Comparison of ENCODE assay signal across 8 cellular contexts in genomic region chr3:32501785-32502088, GRCh38. TPM values are rescaled to one million over a fixed set of nuclear protein-coding genes. Genes with fewer than 3 reads are reported as not detected.
DNase-seq lines count a peak whose midpoint lies in the region; ATAC-seq, FAIRE-seq and TF ChIP-seq lines count a peak whose summit lies in the region.

No MANE protein-coding gene starts in this region.

- no peaks in the 10 kb centered on the region for H4K20me1 ChIP-seq in HepG2 (ENCODE audit: insufficient read depth, low read length)

- peak overlapping the region; percentile 89 for H3K27ac Mint-ChIP-seq in activated naive CD8-positive, alpha-beta T cell treated with anti-CD3 and anti-CD28 coated beads, Interleukin-2, amount 10 ng/mL, durations not matched to agents 7 days and 5 days

- POLR2A ChIA-PET in activated naive CD8-positive, alpha-beta T cell treated with anti-CD3 and anti-CD28 coated beads, Interleukin-2, amount 10 ng/mL, durations not matched to agents 7 days and 5 days (lab: Charles Lee), result no interaction called here
- POLR2A ChIA-PET in HepG2 (lab: Yijun Ruan, JAX), result interaction anchor here (0.7 kb wide), 1 partner anchor 20 kb away, joined by 5 read pairs; no protein-coding TSS in a partner anchor

- H3K4me1 ChIP-seq in heart left ventricle (peaks cover 0 to 57% (median 14%) of the 10 kb centered on the region in 12 donors), HepG2 (ENCODE audit: insufficient read depth, low read length) (peaks cover 47% of the 10 kb centered on the region), upper lobe of left lung (peaks cover 7 to 23% (median 14%) of the 10 kb centered on the region in 4 donors)

- H3K9me3 ChIP-seq in heart left ventricle (no peaks in the 10 kb centered on the region), HepG2 (ENCODE audit: low read length) (no peaks in the 10 kb centered on the region), upper lobe of left lung (no peaks in the 10 kb centered on the region)

- no TSS peak for BruUV-seq in HepG2 (replicated peaks; lab: Mats Ljungman, UMichigan)

- CTCF ChIA-PET in HepG2 (lab: Yijun Ruan, JAX; ENCODE audit: low intra/inter-chr PET ratio, low total read pairs), result no interaction called here

- no peak for TF ChIP-seq RAD21 in HepG2 (CRISPR knock-in tag; IDR thresholded peaks at IDR 0.05)

- intact Hi-C loops in heart left ventricle (cut with DNase I), result loop anchor here in 4 of 10 donors (10.0 kb wide), 2 partner anchors 73 to 433 kb away; partner anchors contain the start of gene DYNC1LI1 (in 3 of the 4)
- intact Hi-C loops in left cardiac atrium (cut with DNase I), result no loop called here
- intact Hi-C loops in HepG2 (cut with micrococcal nuclease; ENCODE audit: unreplicated experiment), result loop anchor here (10.0 kb wide), 1 partner anchor 107 kb away; the partner anchor contains the start of gene CMTM7

- no peaks in the 10 kb centered on the region for H3K9me3 Mint-ChIP-seq in activated naive CD8-positive, alpha-beta T cell treated with anti-CD3 and anti-CD28 coated beads, Interleukin-2, amount 10 ng/mL, durations not matched to agents 7 days and 5 days

- peak overlapping the region; percentile 87 to 99 (median 98) for H3K27ac ChIP-seq in heart left ventricle
- peak overlapping the region; percentile 80 for H3K27ac ChIP-seq in HepG2 (ENCODE audit: extremely low read length, insufficient read depth, low read length)
- peak overlapping the region; percentile 95 to 99 (median 99) for H3K27ac ChIP-seq in upper lobe of left lung

- no peaks in the 10 kb centered on the region for H3K27me3 Mint-ChIP-seq in activated naive CD8-positive, alpha-beta T cell treated with anti-CD3 and anti-CD28 coated beads, Interleukin-2, amount 10 ng/mL, durations not matched to agents 7 days and 5 days

- TF ChIP-seq EP300 in HepG2 (IDR thresholded peaks at IDR 0.05; ENCODE audit: low read depth in 2 of 2, low read length in 2 of 2) (no peak), HepG2 (CRISPR knock-in tag; IDR thresholded peaks at IDR 0.05; ENCODE audit: borderline replicate concordance) (no peak), upper lobe of left lung (IDR thresholded peaks at IDR 0.05) (no peak)

- in situ Hi-C loops in HepG2 (cut with HindIII; ENCODE audit: extremely low pct_ligation_motif_present, low pct_unique_long_range_greater_than_20kb), result loop anchor here (10.0 kb wide), 1 partner anchor 433 kb away; no protein-coding TSS in a partner anchor

- DNase-seq in heart left ventricle, result no peak
- DNase-seq in left cardiac atrium, result no peak
- no peak for DNase-seq in activated naive CD8-positive, alpha-beta T cell treated with anti-CD3 and anti-CD28 coated beads, Interleukin-2, amount 10 ng/mL, durations not matched to agents 7 days and 5 days
- DNase-seq in HepG2 (ENCODE audit: low spot score), result no peak
- no peak for DNase-seq in upper lobe of left lung
- no peak for DNase-seq in NOMO-1 treated with dmso at 0.1 percent for 144 hours (lab: John Stamatoyannopoulos, UW; ENCODE audit: unreplicated experiment)
- DNase-seq in NCI-H2227 treated with DMSO at 0.1 percent for 48 hours (lab: John Stamatoyannopoulos, UW), result no peak
- no peak for DNase-seq in iPS-NIHi11 (ENCODE audit: low spot score)

- no peaks in the 10 kb centered on the region for H3K27me3 ChIP-seq in heart left ventricle
- peaks cover 0 to 1% of the 10 kb centered on the region in 2 experiments; a peak in 2 of 5 replicates for H3K27me3 ChIP-seq in HepG2 (ENCODE audit: control insufficient read depth in 1 of 2, insufficient read depth in 2 of 2, low read length in 2 of 2)
- no peaks in the 10 kb centered on the region for H3K27me3 ChIP-seq in upper lobe of left lung

- peaks cover 0 to 9% (median 0%) of the 10 kb centered on the region in 9 donors for H3K36me3 ChIP-seq in heart left ventricle
- H3K36me3 ChIP-seq in HepG2 (replicated peaks in 1 of 2; ENCODE audit: control insufficient read depth in 1 of 2, insufficient read depth in 2 of 2, low read length in 2 of 2), result no peaks in the 10 kb centered on the region
- H3K36me3 ChIP-seq in upper lobe of left lung, result no peaks in the 10 kb centered on the region

- no peak for TF ChIP-seq CTCF in heart left ventricle (IDR thresholded peaks at IDR 0.05)
- TF ChIP-seq CTCF in HepG2 (CRISPR knock-in tag; IDR thresholded peaks at IDR 0.05), result no peak
- no peak for TF ChIP-seq CTCF in upper lobe of left lung (IDR thresholded peaks at IDR 0.05)

- no peak for FAIRE-seq in HepG2 (lab: Jason Lieb, UNC)

- peaks cover 7% of the 10 kb centered on the region for H3K36me3 Mint-ChIP-seq in activated naive CD8-positive, alpha-beta T cell treated with anti-CD3 and anti-CD28 coated beads, Interleukin-2, amount 10 ng/mL, durations not matched to agents 7 days and 5 days

- H3K9ac ChIP-seq in HepG2 (ENCODE audit: insufficient read depth, low read depth, low read length), result peak overlapping the region; percentile 87

- H3K4me2 ChIP-seq in HepG2 (ENCODE audit: low read depth, low read length), result peak overlapping the region; percentile 85

- peaks cover 30% of the 10 kb centered on the region for H3K79me2 ChIP-seq in HepG2 (ENCODE audit: insufficient read depth, low read length)

- peak overlapping the region; percentile 99 for H3K4me3 Mint-ChIP-seq in activated naive CD8-positive, alpha-beta T cell treated with anti-CD3 and anti-CD28 coated beads, Interleukin-2, amount 10 ng/mL, durations not matched to agents 7 days and 5 days

- H3K4me3 ChIP-seq in heart left ventricle (peak overlapping the region; percentile 43 to 99 (median 91)), HepG2 (replicated peaks in 1 of 3; ENCODE audit: insufficient read depth in 1 of 3, low read depth in 2 of 3, low read length in 3 of 3) (peak overlapping the region; percentile 76 to 97 (median 82)), upper lobe of left lung (peak overlapping the region; percentile 74 to 96 (median 82))

- 13 to 17% (median 14%) methylated on average over 3 of the region's 3 CpGs for WGBS in heart left ventricle, 4 donors
- WGBS in HepG2 (ENCODE audit: low lambda C conversion rate), result 0% methylated on average over 3 of the region's 3 CpGs
- 12 to 16% methylated on average over 3 of the region's 3 CpGs for WGBS in upper lobe of left lung, 2 donors

- no peak for TF ChIP-seq POLR2A in heart left ventricle (IDR thresholded peaks at IDR 0.05)
- TF ChIP-seq POLR2A in HepG2 (IDR thresholded peaks at IDR 0.05; ENCODE audit: insufficient read depth in 1 of 2, low read depth in 2 of 2, low read length in 2 of 2), result no peak
- TF ChIP-seq POLR2A in upper lobe of left lung (IDR thresholded peaks at IDR 0.05), result no peak

- no peak for ATAC-seq in heart left ventricle
- ATAC-seq in left cardiac atrium, result no peak
- no peak for ATAC-seq in activated naive CD8-positive, alpha-beta T cell treated with anti-CD3 and anti-CD28 coated beads, Interleukin-2, amount 10 ng/mL, durations not matched to agents 7 days and 5 days (ENCODE audit: low read depth)
- no peak; the same call in 2 of the 3 replicates for ATAC-seq in HepG2
- ATAC-seq in upper lobe of left lung (ENCODE audit: low FRiP score in 2 of 2), result no peak

- no peak overlapping the region for H2AFZ ChIP-seq in HepG2 (ENCODE audit: low read length)

- peaks cover 16% of the 10 kb centered on the region for H3K4me1 Mint-ChIP-seq in activated naive CD8-positive, alpha-beta T cell treated with anti-CD3 and anti-CD28 coated beads, Interleukin-2, amount 10 ng/mL, durations not matched to agents 7 days and 5 days

TF ChIP-seq in HepG2, 621 proteins besides CTCF, POLR2A, EP300 and RAD21:
- TF ChIP-seq HOXA5 (CRISPR knock-in tag; IDR thresholded peaks at IDR 0.05), result no peak
- 0 out of 2 replicates have a peak, but pooled peaks have one; percentile 18 for TF ChIP-seq GLI4 (CRISPR knock-in tag; IDR thresholded peaks at IDR 0.05; ENCODE audit: borderline replicate concordance)

RNA-seq across cellular contexts. Expression of gene CMTM6, which starts 0.9 kb away (rescaled TPM):
- 10 to 100 TPM in 7 of 9 donors, 1 to 10 TPM in 2; 8.9 to 34.8 (median 12.5) TPM for total RNA-seq in heart left ventricle
- polyA plus RNA-seq in heart left ventricle, result 10 to 100 TPM in 1 of 2 donors, 1 to 10 TPM in 1; 5.2 to 11.6 TPM
- total RNA-seq in left cardiac atrium, result 10 to 100 TPM; 16.4 to 21.1 TPM
- 10 to 100 TPM; 37.8 to 38.0 TPM for total RNA-seq in activated naive CD8-positive, alpha-beta T cell treated with anti-CD3 and anti-CD28 coated beads, Interleukin-2, amount 10 ng/mL, durations not matched to agents 7 days and 5 days
- 43.8 and 55.7 TPM in 2 replicates for total RNA-seq in HepG2 (2016; rRNA removed; fragmentation: Illumina TruSeq; extraction: Trizol)
- 3.6 and 4.8 TPM in 2 replicates for total RNA-seq in HepG2 (2016; cell fraction: cytosol; rRNA removed; fragmentation: Illumina TruSeq; extraction: Trizol; ENCODE audit: low read depth)
- 42.8 and 55.9 TPM in 2 replicates for total RNA-seq in HepG2 (2016; cell fraction: insoluble cytoplasmic fraction; rRNA removed; fragmentation: Illumina TruSeq; extraction: Trizol)
- total RNA-seq in HepG2 (2016; cell fraction: membrane; rRNA removed; fragmentation: Illumina TruSeq; extraction: Trizol), result 24.8 and 28.0 TPM in 2 replicates
- total RNA-seq in HepG2 (2016; cell fraction: nucleus; rRNA removed; fragmentation: Illumina TruSeq; extraction: Trizol), result 45.5 and 52.9 TPM in 2 replicates
- polyA plus RNA-seq in HepG2 (2011; rRNA removed), result 20.7 and 25.6 TPM in 2 replicates
- polyA plus RNA-seq in HepG2 (2011; cell fraction: cytosol; rRNA removed), result 10.1 and 18.8 TPM in 2 replicates
- polyA plus RNA-seq in HepG2 (2011; cell fraction: nucleus; rRNA removed), result 2.8 and 4.3 TPM in 2 replicates
- 20.9 and 22.5 TPM in 2 replicates for polyA plus RNA-seq in HepG2 (2012)
- 3.7 and 4.0 TPM in 2 replicates for polyA plus RNA-seq in HepG2 (2016; cell fraction: cytosol; fragmentation: Illumina TruSeq; extraction: Trizol; ENCODE audit: low read depth)
- 38.2 and 40.7 TPM in 2 replicates for polyA plus RNA-seq in HepG2 (2016; cell fraction: insoluble cytoplasmic fraction; fragmentation: Illumina TruSeq; extraction: Trizol; ENCODE audit: low read depth)
- 14.9 and 16.8 TPM in 2 replicates for polyA plus RNA-seq in HepG2 (2016; cell fraction: membrane; fragmentation: Illumina TruSeq; extraction: Trizol; ENCODE audit: low read depth)
- polyA plus RNA-seq in HepG2 (2016; cell fraction: nucleus; fragmentation: Illumina TruSeq; extraction: Trizol; ENCODE audit: insufficient read depth, low read depth), result 50.7 and 56.9 TPM in 2 replicates
- 10.7 and 10.8 TPM in 2 replicates for polyA minus RNA-seq in HepG2 (2011; rRNA and poly(A)+ RNA removed; ENCODE audit: low replicate concordance)
- polyA minus RNA-seq in HepG2 (2011; cell fraction: cytosol; rRNA and poly(A)+ RNA removed), result 13.8 and 18.7 TPM in 2 replicates
- 9.4 and 10.6 TPM in 2 replicates for polyA minus RNA-seq in HepG2 (2011; cell fraction: nucleus; rRNA and poly(A)+ RNA removed)
- total RNA-seq in upper lobe of left lung, result 10 to 100 TPM; 16.8 to 86.0 (median 61.3) TPM
